ENCODE assay signal across 10 cellular contexts in the genomic region with DNA sequence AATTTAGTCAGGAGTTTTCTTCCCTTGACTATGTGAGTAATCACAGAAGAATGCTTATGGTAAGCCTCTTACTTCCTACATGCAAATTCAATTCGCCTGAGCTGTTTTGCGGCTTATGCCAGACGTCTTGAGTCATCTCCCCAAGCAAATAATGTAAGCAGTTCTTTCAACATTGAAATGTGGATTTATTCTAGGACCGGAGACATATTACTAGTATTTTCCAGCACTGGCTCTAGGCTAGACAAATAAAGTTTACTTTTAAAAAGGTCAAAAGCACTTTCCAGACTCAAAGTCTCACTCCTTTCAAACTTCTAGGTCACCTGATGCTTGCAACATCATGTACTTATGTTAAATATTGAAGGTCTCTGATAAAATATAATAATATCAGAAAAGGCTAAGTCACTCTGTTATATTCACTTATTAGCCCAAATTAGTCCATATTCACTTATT. TPM values are rescaled to one million over a fixed set of nuclear protein-coding genes. Genes with fewer than 3 reads are reported as not detected.
DNase-seq lines count a peak whose midpoint lies in the region; ATAC-seq and TF ChIP-seq lines count a peak whose summit lies in the region.
"Had no signal": no experiment of that assay in that cellular context is flagged by ENCODE, and none has a peak within 500 bp of the region (broad histone marks: within the 10 kb centered on the region; RNA-seq: fewer than 3 reads in every experiment).

No MANE protein-coding gene starts in this region.

- H3K4me3 ChIP-seq in adipocyte (ENCODE audit: low read length) (no peak overlapping the region), kidney epithelial cell (ENCODE audit: low read depth, low read length) (no peak overlapping the region)

- peaks cover 32% of the 10 kb centered on the region for H3K4me1 ChIP-seq in adipocyte (ENCODE audit: control insufficient read depth, insufficient read depth, low read length)
- H3K4me1 ChIP-seq: parathyroid adenoma had no signal

- no peak for TF ChIP-seq CTCF in kidney epithelial cell (IDR thresholded peaks at IDR 0.05; ENCODE audit: insufficient read depth, low read length, poor library complexity, severe bottlenecking)

- no peaks in the 10 kb centered on the region for H3K9me3 ChIP-seq in adipocyte (ENCODE audit: control insufficient read depth, low read length)

- peak overlapping the region; percentile 32 for H3K9ac ChIP-seq in adipocyte (ENCODE audit: low read length)
- H3K9ac ChIP-seq: parathyroid adenoma had no signal

- DNase-seq in EL: peak; percentile 99
- peak; percentile 98 for DNase-seq in adipocyte (ENCODE audit: low read depth)
- DNase-seq in kidney epithelial cell (ENCODE audit: low read depth): peak; percentile 100
- DNase-seq in SHP77 (lab: John Stamatoyannopoulos, UW): no peak
- no peak for DNase-seq in mesenteric fat pad (ENCODE audit: low spot score)
- DNase-seq in COR-L47 (lab: John Stamatoyannopoulos, UW): no peak

- ATAC-seq in GM21367 (IDR thresholded peaks at IDR 0.05; ENCODE audit: unreplicated experiment): peak; percentile 97
- peak; percentile 95 for ATAC-seq in HG03565 (IDR thresholded peaks at IDR 0.05; ENCODE audit: unreplicated experiment)

- no peaks in the 10 kb centered on the region for H3K27me3 ChIP-seq in adipocyte (replicated peaks; ENCODE audit: control insufficient read depth, insufficient read depth, low read length)
- no peaks in the 10 kb centered on the region for H3K27me3 ChIP-seq in kidney epithelial cell (ENCODE audit: control insufficient read depth, insufficient read depth, low read length)

- H3K36me3 ChIP-seq in adipocyte (ENCODE audit: control insufficient read depth, insufficient read depth, low read length, severe bottlenecking): no peaks in the 10 kb centered on the region
- no peaks in the 10 kb centered on the region for H3K36me3 ChIP-seq in kidney epithelial cell (ENCODE audit: control insufficient read depth, insufficient read depth, low read length)

RNA-seq across cellular contexts. Expression of a gene that starts 38.1 kb away (rescaled TPM):
- total RNA-seq in kidney epithelial cell (0.17 TPM in 1 of 2 replicates, not detected in the other), mesenteric fat pad (not detected)
- total RNA-seq: T-helper 1 cell treated with Interleukin-12 subunit alpha and Interleukin-12 subunit beta and Interleukin-4 antibody, amounts not matched to agents 30 ng/mL and 1 ng/mL, for 36 hours had no signal

Comparison
In these comparisons a context has a peak if more than half of its experiments do, and no peak if none do; other contexts are left out.
1. DNase-seq: peak in EL (single experiment), adipocyte (single experiment) and kidney epithelial cell (single experiment); none in SHP77 (0 of 2), mesenteric fat pad (single experiment) and COR-L47 (single experiment).